3 cellular contexts compared by ENCODE assay signal in genomic region chr21:10570803-10571202, GRCh38. TPM values are rescaled to one million over a fixed set of nuclear protein-coding genes. Genes with fewer than 3 reads are reported as not detected.
"Had no signal": no experiment of that assay in that cellular context is flagged by ENCODE, and none has a peak within 500 bp of the region (broad histone marks: within the 10 kb centered on the region; RNA-seq: fewer than 3 reads in every experiment).

No MANE protein-coding gene starts in this region.

RNA-seq across cellular contexts. Expression of gene TPTE, which starts 49.4 kb away (rescaled TPM):
- total RNA-seq: M059J, PC-3, Peyer's patch had no signal
